ENCODE assay signal across 8 cellular contexts in genomic region chr2:84302513-84303412, GRCh38.
DNase-seq lines count a peak whose midpoint lies in the region; ATAC-seq, FAIRE-seq and TF ChIP-seq lines count a peak whose summit lies in the region.

No MANE protein-coding gene starts in this region.

- no peak overlapping the region for H3K9ac ChIP-seq in HepG2 (ENCODE audit: insufficient read depth, low read depth, low read length)

- no peaks in the 10 kb centered on the region for H4K20me1 ChIP-seq in HepG2 (ENCODE audit: insufficient read depth, low read length)

- H3K4me2 ChIP-seq in HepG2 (ENCODE audit: low read depth, low read length), result no peak overlapping the region

- peak; percentile 69 for ATAC-seq in HepG2

- peak; percentile 28 to 90; a peak in 2 of 4 replicates for TF ChIP-seq EP300 in HepG2 (IDR thresholded peaks at IDR 0.05; ENCODE audit: low read depth in 2 of 2, low read length in 2 of 2)
- no peak for TF ChIP-seq EP300 in HepG2 (CRISPR knock-in tag; IDR thresholded peaks at IDR 0.05; ENCODE audit: borderline replicate concordance)

- DNase-seq in AG09319 (ENCODE audit: extremely low read depth, low read depth) (no peak), HFF-Myc (ENCODE audit: extremely low read depth, low read depth) (peak; percentile 19), LoVo (ENCODE audit: low spot score) (peak; percentile 72), SW 1271 (lab: John Stamatoyannopoulos, UW) (peak; percentile 6 to 40), cerebellar cortex (ENCODE audit: low spot score) (peak; percentile 27), HepG2 (ENCODE audit: low spot score) (peak; percentile 83), thyroid gland (peak; percentile 9 to 14)

- in situ Hi-C loops in HepG2 (cut with HindIII; ENCODE audit: extremely low pct_ligation_motif_present, low pct_unique_long_range_greater_than_20kb), result loop anchor here (5.0 kb wide), 1 partner anchor 280 kb away; no protein-coding TSS in a partner anchor

- no peaks in the 10 kb centered on the region for H3K36me3 ChIP-seq in HepG2 (replicated peaks in 1 of 2; ENCODE audit: control insufficient read depth in 1 of 2, insufficient read depth in 2 of 2, low read length in 2 of 2)
- H3K36me3 ChIP-seq in thyroid gland, result no peaks in the 10 kb centered on the region

- 57% methylated on average over 3 of the region's 3 CpGs for WGBS in HepG2 (ENCODE audit: low lambda C conversion rate)
- WGBS in thyroid gland, 2 donors, result 47 to 57% methylated on average over 3 of the region's 3 CpGs

- TF ChIP-seq POLR2A in HepG2 (IDR thresholded peaks at IDR 0.05; ENCODE audit: insufficient read depth in 1 of 2, low read depth in 2 of 2, low read length in 2 of 2), result no peak
- TF ChIP-seq POLR2A in thyroid gland (IDR thresholded peaks at IDR 0.05), result no peak

- H3K4me3 ChIP-seq in HFF-Myc (replicated peaks; ENCODE audit: low read depth, low read length) (no peak overlapping the region), HepG2 (replicated peaks in 1 of 3; ENCODE audit: insufficient read depth in 1 of 3, low read depth in 2 of 3, low read length in 3 of 3) (no peak overlapping the region), thyroid gland (replicated peaks in 1 of 3) (no peak overlapping the region)

- H3K4me1 ChIP-seq in HepG2 (ENCODE audit: insufficient read depth, low read length), result peaks cover 57% of the 10 kb centered on the region
- no peaks in the 10 kb centered on the region for H3K4me1 ChIP-seq in thyroid gland

- no peak overlapping the region for H2AFZ ChIP-seq in HepG2 (ENCODE audit: low read length)

- no TSS peak for BruUV-seq in HepG2 (replicated peaks; lab: Mats Ljungman, UMichigan)

- H3K27ac ChIP-seq in HepG2 (ENCODE audit: extremely low read length, insufficient read depth, low read length), result peak overlapping the region; percentile 39
- H3K27ac ChIP-seq in thyroid gland, result no peak overlapping the region

- CTCF ChIA-PET in HepG2 (lab: Yijun Ruan, JAX; ENCODE audit: low intra/inter-chr PET ratio, low total read pairs), result interaction anchor here (2.8 kb wide), 1 partner anchor 280 kb away, joined by 64 read pairs; no protein-coding TSS in a partner anchor

- peak; percentile 91 for TF ChIP-seq RAD21 in HepG2 (CRISPR knock-in tag; IDR thresholded peaks at IDR 0.05)

- H3K9me3 ChIP-seq in HepG2 (ENCODE audit: low read length), result peaks cover 18% of the 10 kb centered on the region
- no peaks in the 10 kb centered on the region for H3K9me3 ChIP-seq in thyroid gland

- H3K27me3 ChIP-seq in HepG2 (ENCODE audit: control insufficient read depth in 1 of 2, insufficient read depth in 2 of 2, low read length in 2 of 2), result no peaks in the 10 kb centered on the region
- H3K27me3 ChIP-seq in thyroid gland, result no peaks in the 10 kb centered on the region

- POLR2A ChIA-PET in HepG2 (lab: Yijun Ruan, JAX), result interaction anchor here (0.9 to 1.3 kb wide), 3 partner anchors 9 to 280 kb away, joined by 3 to 4 read pairs (median 3); no protein-coding TSS in a partner anchor

- peak; percentile 76 for FAIRE-seq in HepG2 (lab: Jason Lieb, UNC)

- TF ChIP-seq CTCF in AG09319 (IDR thresholded peaks at IDR 0.05; ENCODE audit: low read depth, low read length), result peak; percentile 85
- peak; percentile 79 for TF ChIP-seq CTCF in GM12874 (IDR thresholded peaks at IDR 0.05; ENCODE audit: insufficient read depth, low read depth, low read length)
- peak; percentile 89 for TF ChIP-seq CTCF in HFF-Myc (IDR thresholded peaks at IDR 0.05; ENCODE audit: low read depth, low read length, missing control alignments)
- peak; percentile 94 for TF ChIP-seq CTCF in HepG2 (CRISPR knock-in tag; IDR thresholded peaks at IDR 0.05)
- TF ChIP-seq CTCF in thyroid gland (IDR thresholded peaks at IDR 0.05), result peak in 5 of 6 experiments; percentile 29 to 72 (median 49)

- intact Hi-C loops in HepG2 (cut with micrococcal nuclease; ENCODE audit: unreplicated experiment), result loop anchor here (1.0 to 5.0 kb wide), 4 partner anchors 120 to 475 kb away; no protein-coding TSS in a partner anchor
- intact Hi-C loops in thyroid gland (cut with DNase I), result no loop called here

- H3K79me2 ChIP-seq in HepG2 (ENCODE audit: insufficient read depth, low read length), result no peaks in the 10 kb centered on the region

TF ChIP-seq in HepG2, 621 proteins besides CTCF, POLR2A, EP300 and RAD21 (continues in another document):
- TF ChIP-seq HMG20A (CRISPR knock-in tag; IDR thresholded peaks at IDR 0.05; ENCODE audit: borderline replicate concordance) (0 out of 2 replicates have a peak, but pooled peaks have one; percentile 19), RXRA (CRISPR knock-in tag; IDR thresholded peaks at IDR 0.05) (peak; percentile 43; the same call in 1 of the 2 replicates), STAG1 (CRISPR knock-in tag; IDR thresholded peaks at IDR 0.05) (peak; percentile 96), SAFB2 (CRISPR knock-in tag; IDR thresholded peaks at IDR 0.05; ENCODE audit: borderline replicate concordance, low read depth) (no peak), SATB2 (CRISPR knock-in tag; IDR thresholded peaks at IDR 0.05) (no peak), ZNF296 (CRISPR knock-in tag; conservative IDR thresholded peaks at IDR 0.05) (no peak), ZNF816 (CRISPR knock-in tag; IDR thresholded peaks at IDR 0.05; ENCODE audit: borderline replicate concordance) (no peak), SNRNP70 (IDR thresholded peaks at IDR 0.05; ENCODE audit: low read depth, low read length) (no peak), SP4 (CRISPR knock-in tag; IDR thresholded peaks at IDR 0.05) (no peak), ZNF792 (CRISPR knock-in tag; IDR thresholded peaks at IDR 0.05) (no peak), HNF4A (CRISPR knock-in tag; IDR thresholded peaks at IDR 0.05) (peak; percentile 93), HHEX (CRISPR knock-in tag; IDR thresholded peaks at IDR 0.05) (peak; percentile 80), EZH2 (conservative IDR thresholded peaks at IDR 0.05; ENCODE audit: low read depth, low read length) (no peak), NCOA2 (CRISPR knock-in tag; IDR thresholded peaks at IDR 0.05) (peak; percentile 68; the same call in 1 of the 2 replicates), CBX1 (IDR thresholded peaks at IDR 0.05; ENCODE audit: low read depth) (no peak), ZNF44 (CRISPR knock-in tag; IDR thresholded peaks at IDR 0.05) (peak; percentile 87; the same call in 1 of the 2 replicates), ATAD3A (CRISPR knock-in tag; IDR thresholded peaks at IDR 0.05) (no peak), ETS1 (CRISPR knock-in tag; IDR thresholded peaks at IDR 0.05) (no peak), ZNF264 (CRISPR knock-in tag; IDR thresholded peaks at IDR 0.05) (no peak), ZBTB37 (CRISPR knock-in tag; IDR thresholded peaks at IDR 0.05) (no peak), ZNF367 (CRISPR knock-in tag; IDR thresholded peaks at IDR 0.05; ENCODE audit: borderline replicate concordance) (no peak)
- TF ChIP-seq, protein P1, sequence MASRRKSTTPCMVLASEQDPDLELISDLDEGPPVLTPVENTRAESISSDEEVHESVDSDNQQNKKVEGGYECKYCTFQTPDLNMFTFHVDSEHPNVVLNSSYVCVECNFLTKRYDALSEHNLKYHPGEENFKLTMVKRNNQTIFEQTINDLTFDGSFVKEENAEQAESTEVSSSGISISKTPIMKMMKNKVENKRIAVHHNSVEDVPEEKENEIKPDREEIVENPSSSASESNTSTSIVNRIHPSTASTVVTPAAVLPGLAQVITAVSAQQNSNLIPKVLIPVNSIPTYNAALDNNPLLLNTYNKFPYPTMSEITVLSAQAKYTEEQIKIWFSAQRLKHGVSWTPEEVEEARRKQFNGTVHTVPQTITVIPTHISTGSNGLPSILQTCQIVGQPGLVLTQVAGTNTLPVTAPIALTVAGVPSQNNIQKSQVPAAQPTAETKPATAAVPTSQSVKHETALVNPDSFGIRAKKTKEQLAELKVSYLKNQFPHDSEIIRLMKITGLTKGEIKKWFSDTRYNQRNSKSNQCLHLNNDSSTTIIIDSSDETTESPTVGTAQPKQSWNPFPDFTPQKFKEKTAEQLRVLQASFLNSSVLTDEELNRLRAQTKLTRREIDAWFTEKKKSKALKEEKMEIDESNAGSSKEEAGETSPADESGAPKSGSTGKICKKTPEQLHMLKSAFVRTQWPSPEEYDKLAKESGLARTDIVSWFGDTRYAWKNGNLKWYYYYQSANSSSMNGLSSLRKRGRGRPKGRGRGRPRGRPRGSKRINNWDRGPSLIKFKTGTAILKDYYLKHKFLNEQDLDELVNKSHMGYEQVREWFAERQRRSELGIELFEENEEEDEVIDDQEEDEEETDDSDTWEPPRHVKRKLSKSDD (CRISPR knock-in tag; IDR thresholded peaks at IDR 0.05; ENCODE audit: low read depth), result no peak
- TF ChIP-seq, protein P2, sequence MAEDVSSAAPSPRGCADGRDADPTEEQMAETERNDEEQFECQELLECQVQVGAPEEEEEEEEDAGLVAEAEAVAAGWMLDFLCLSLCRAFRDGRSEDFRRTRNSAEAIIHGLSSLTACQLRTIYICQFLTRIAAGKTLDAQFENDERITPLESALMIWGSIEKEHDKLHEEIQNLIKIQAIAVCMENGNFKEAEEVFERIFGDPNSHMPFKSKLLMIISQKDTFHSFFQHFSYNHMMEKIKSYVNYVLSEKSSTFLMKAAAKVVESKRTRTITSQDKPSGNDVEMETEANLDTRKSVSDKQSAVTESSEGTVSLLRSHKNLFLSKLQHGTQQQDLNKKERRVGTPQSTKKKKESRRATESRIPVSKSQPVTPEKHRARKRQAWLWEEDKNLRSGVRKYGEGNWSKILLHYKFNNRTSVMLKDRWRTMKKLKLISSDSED (CRISPR knock-in tag; IDR thresholded peaks at IDR 0.05), result no peak
